ENCODE assay signal across 1 cellular context in the genomic region with DNA sequence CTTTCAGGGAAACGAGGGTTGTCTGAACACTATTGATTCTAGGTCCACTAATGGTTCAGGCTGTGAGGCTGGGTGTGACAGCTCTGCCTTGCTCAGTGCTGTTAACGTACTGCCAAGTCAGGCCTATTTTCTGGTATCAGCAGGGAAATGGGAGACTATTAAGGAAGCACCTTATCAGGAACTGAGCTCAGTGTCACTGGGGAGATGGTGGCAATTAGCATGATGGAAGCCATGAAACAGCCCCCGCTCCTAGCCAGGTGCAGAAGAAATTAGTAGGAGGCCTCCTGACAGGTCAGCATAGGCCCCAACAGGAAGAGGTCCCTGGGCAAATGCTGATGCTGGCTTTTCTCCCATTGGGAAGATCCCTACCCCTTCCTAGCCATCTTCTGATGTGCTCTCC.
TF ChIP-seq lines count a peak whose summit lies in the region.

No MANE protein-coding gene starts in this region.

TF ChIP-seq in K562, 482 proteins besides CTCF, POLR2A, EP300 and RAD21 (continued from another document):
- TF ChIP-seq ZNF609 (CRISPR knock-in tag; IDR thresholded peaks at IDR 0.05; ENCODE audit: borderline replicate concordance) = no peak
- TF ChIP-seq, protein P1, sequence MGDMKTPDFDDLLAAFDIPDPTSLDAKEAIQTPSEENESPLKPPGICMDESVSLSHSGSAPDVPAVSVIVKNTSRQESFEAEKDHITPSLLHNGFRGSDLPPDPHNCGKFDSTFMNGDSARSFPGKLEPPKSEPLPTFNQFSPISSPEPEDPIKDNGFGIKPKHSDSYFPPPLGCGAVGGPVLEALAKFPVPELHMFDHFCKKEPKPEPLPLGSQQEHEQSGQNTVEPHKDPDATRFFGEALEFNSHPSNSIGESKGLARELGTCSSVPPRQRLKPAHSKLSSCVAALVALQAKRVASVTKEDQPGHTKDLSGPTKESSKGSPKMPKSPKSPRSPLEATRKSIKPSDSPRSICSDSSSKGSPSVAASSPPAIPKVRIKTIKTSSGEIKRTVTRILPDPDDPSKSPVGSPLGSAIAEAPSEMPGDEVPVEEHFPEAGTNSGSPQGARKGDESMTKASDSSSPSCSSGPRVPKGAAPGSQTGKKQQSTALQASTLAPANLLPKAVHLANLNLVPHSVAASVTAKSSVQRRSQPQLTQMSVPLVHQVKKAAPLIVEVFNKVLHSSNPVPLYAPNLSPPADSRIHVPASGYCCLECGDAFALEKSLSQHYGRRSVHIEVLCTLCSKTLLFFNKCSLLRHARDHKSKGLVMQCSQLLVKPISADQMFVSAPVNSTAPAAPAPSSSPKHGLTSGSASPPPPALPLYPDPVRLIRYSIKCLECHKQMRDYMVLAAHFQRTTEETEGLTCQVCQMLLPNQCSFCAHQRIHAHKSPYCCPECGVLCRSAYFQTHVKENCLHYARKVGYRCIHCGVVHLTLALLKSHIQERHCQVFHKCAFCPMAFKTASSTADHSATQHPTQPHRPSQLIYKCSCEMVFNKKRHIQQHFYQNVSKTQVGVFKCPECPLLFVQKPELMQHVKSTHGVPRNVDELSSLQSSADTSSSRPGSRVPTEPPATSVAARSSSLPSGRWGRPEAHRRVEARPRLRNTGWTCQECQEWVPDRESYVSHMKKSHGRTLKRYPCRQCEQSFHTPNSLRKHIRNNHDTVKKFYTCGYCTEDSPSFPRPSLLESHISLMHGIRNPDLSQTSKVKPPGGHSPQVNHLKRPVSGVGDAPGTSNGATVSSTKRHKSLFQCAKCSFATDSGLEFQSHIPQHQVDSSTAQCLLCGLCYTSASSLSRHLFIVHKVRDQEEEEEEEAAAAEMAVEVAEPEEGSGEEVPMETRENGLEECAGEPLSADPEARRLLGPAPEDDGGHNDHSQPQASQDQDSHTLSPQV (IDR thresholded peaks at IDR 0.05) = peak; percentile 97
- TF ChIP-seq, protein P2, sequence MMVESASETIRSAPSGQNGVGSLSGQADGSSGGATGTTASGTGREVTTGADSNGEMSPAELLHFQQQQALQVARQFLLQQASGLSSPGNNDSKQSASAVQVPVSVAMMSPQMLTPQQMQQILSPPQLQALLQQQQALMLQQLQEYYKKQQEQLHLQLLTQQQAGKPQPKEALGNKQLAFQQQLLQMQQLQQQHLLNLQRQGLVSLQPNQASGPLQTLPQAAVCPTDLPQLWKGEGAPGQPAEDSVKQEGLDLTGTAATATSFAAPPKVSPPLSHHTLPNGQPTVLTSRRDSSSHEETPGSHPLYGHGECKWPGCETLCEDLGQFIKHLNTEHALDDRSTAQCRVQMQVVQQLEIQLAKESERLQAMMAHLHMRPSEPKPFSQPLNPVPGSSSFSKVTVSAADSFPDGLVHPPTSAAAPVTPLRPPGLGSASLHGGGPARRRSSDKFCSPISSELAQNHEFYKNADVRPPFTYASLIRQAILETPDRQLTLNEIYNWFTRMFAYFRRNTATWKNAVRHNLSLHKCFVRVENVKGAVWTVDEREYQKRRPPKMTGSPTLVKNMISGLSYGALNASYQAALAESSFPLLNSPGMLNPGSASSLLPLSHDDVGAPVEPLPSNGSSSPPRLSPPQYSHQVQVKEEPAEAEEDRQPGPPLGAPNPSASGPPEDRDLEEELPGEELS (CRISPR knock-in tag; IDR thresholded peaks at IDR 0.05; ENCODE audit: borderline replicate concordance) = no peak
- no peak for TF ChIP-seq NR2C1 (IDR thresholded peaks at IDR 0.05)
- TF ChIP-seq NR2C1 (tag; IDR thresholded peaks at IDR 0.05) = peak; percentile 78
- TF ChIP-seq, protein P3, sequence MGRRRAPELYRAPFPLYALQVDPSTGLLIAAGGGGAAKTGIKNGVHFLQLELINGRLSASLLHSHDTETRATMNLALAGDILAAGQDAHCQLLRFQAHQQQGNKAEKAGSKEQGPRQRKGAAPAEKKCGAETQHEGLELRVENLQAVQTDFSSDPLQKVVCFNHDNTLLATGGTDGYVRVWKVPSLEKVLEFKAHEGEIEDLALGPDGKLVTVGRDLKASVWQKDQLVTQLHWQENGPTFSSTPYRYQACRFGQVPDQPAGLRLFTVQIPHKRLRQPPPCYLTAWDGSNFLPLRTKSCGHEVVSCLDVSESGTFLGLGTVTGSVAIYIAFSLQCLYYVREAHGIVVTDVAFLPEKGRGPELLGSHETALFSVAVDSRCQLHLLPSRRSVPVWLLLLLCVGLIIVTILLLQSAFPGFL (CRISPR knock-in tag; IDR thresholded peaks at IDR 0.05) = no peak
- TF ChIP-seq ZNF253 (CRISPR knock-in tag; conservative IDR thresholded peaks at IDR 0.05) = no peak
- no peak for TF ChIP-seq KLF13 (tag; IDR thresholded peaks at IDR 0.05; ENCODE audit: borderline replicate concordance, low read depth)
- no peak for TF ChIP-seq NFIX (CRISPR knock-in tag; IDR thresholded peaks at IDR 0.05; ENCODE audit: low read depth)
- TF ChIP-seq ZNF263 (CRISPR knock-in tag; IDR thresholded peaks at IDR 0.05; ENCODE audit: borderline replicate concordance) = no peak
- no peak for TF ChIP-seq TAF15 (IDR thresholded peaks at IDR 0.05; ENCODE audit: low read depth, low read length)
- TF ChIP-seq PRDM10 (IDR thresholded peaks at IDR 0.05; ENCODE audit: partially characterized antibody) = no peak
- TF ChIP-seq HSF4 (CRISPR knock-in tag; IDR thresholded peaks at IDR 0.05; ENCODE audit: borderline replicate concordance) = 0 out of 2 replicates have a peak, but pooled peaks have one; percentile 57
- TF ChIP-seq MAZ (CRISPR knock-in tag; conservative IDR thresholded peaks at IDR 0.05 in 1 of 2, IDR thresholded peaks at IDR 0.05 in 1 of 2) = 0 out of 4 replicates have a peak, but pooled peaks of 1 of the 2 experiments have one; percentile 34
- TF ChIP-seq DACH1 (IDR thresholded peaks at IDR 0.05; ENCODE audit: partially characterized antibody) = no peak
- peak; percentile 51; the same call in 1 of the 2 replicates for TF ChIP-seq GTF2A2 (tag; IDR thresholded peaks at IDR 0.05)
- TF ChIP-seq BCL6 (CRISPR knock-in tag; IDR thresholded peaks at IDR 0.05) = 0 out of 2 replicates have a peak, but pooled peaks have one; percentile 37
- TF ChIP-seq ZNF134 (CRISPR knock-in tag; conservative IDR thresholded peaks at IDR 0.05) = peak; percentile 30; the same call in 1 of the 2 replicates
- TF ChIP-seq ZNF75A (CRISPR knock-in tag; IDR thresholded peaks at IDR 0.05) = no peak
- no peak for TF ChIP-seq ETV5 (CRISPR knock-in tag; IDR thresholded peaks at IDR 0.05; ENCODE audit: low read depth)
- peak; percentile 71; the same call in 1 of the 2 replicates for TF ChIP-seq PTTG1 (tag; IDR thresholded peaks at IDR 0.05; ENCODE audit: low read depth)
- 0 out of 2 replicates have a peak, but pooled peaks have one; percentile 67 for TF ChIP-seq SMAD3 (CRISPR knock-in tag; conservative IDR thresholded peaks at IDR 0.05)
- peak; percentile 73; the same call in 1 of the 2 replicates for TF ChIP-seq KLF6 (CRISPR knock-in tag; IDR thresholded peaks at IDR 0.05; ENCODE audit: borderline replicate concordance)
- TF ChIP-seq MNT (conservative IDR thresholded peaks at IDR 0.05) = no peak
- TF ChIP-seq DDX20 (tag; IDR thresholded peaks at IDR 0.05; ENCODE audit: low read depth) = peak; percentile 53; the same call in 1 of the 2 replicates
- TF ChIP-seq ETV6 (IDR thresholded peaks at IDR 0.05; ENCODE audit: borderline replicate concordance in 1 of 2, low read depth in 2 of 2, low read length in 1 of 2) = no peak
- no peak for TF ChIP-seq ETV6 (CRISPR knock-in tag; IDR thresholded peaks at IDR 0.05; ENCODE audit: borderline replicate concordance)
- 0 out of 2 replicates have a peak, but pooled peaks have one; percentile 32 for TF ChIP-seq ERF (CRISPR knock-in tag; IDR thresholded peaks at IDR 0.05)
- peak; percentile 93 for TF ChIP-seq DMBX1 (CRISPR knock-in tag; IDR thresholded peaks at IDR 0.05; ENCODE audit: borderline replicate concordance)
- TF ChIP-seq NEUROD1 (IDR thresholded peaks at IDR 0.05; ENCODE audit: borderline replicate concordance, low read depth, low read length, partially characterized antibody) = no peak
- no peak for TF ChIP-seq EGR1 (conservative IDR thresholded peaks at IDR 0.05)
- no peak for TF ChIP-seq MED1 (CRISPR knock-in tag; IDR thresholded peaks at IDR 0.05; ENCODE audit: borderline replicate concordance)
- TF ChIP-seq ZNF239 (CRISPR knock-in tag; IDR thresholded peaks at IDR 0.05) = peak; percentile 40
- TF ChIP-seq ZNF79 (CRISPR knock-in tag; IDR thresholded peaks at IDR 0.05; ENCODE audit: low read depth) = no peak
- no peak for TF ChIP-seq SREBF1 (IDR thresholded peaks at IDR 0.05; ENCODE audit: borderline replicate concordance, low read depth, low read length)
